ENCODE assay signal across 15 cellular contexts in genomic region chr2:134739261-134739878, GRCh38. TPM values are rescaled to one million over a fixed set of nuclear protein-coding genes. Genes with fewer than 3 reads are reported as not detected.
DNase-seq lines count a peak whose midpoint lies in the region; ATAC-seq and TF ChIP-seq lines count a peak whose summit lies in the region.
"Had no signal": no experiment of that assay in that cellular context is flagged by ENCODE, and none has a peak within 500 bp of the region (broad histone marks: within the 10 kb centered on the region; RNA-seq: fewer than 3 reads in every experiment).

No MANE protein-coding gene starts in this region.

- H3K36me3 ChIP-seq in DND-41 (ENCODE audit: insufficient read depth, low read length) (no peaks in the 10 kb centered on the region), OCI-LY1 (ENCODE audit: insufficient read depth, low read length) (no peaks in the 10 kb centered on the region), mesenchymal stem cell (ENCODE audit: control insufficient read depth in 1 of 2, insufficient read depth in 2 of 2, low read depth in 1 of 2, low read length in 2 of 2) (no peaks in the 10 kb centered on the region), vagina (no peaks in the 10 kb centered on the region)
- H3K36me3 ChIP-seq: upper lobe of left lung had no signal

- peaks cover 7% of the 10 kb centered on the region for H3K4me1 ChIP-seq in DND-41 (ENCODE audit: insufficient read depth, low read length)
- peaks cover 59% of the 10 kb centered on the region for H3K4me1 ChIP-seq in OCI-LY1 (ENCODE audit: insufficient read depth, low read length, severe bottlenecking)
- peaks cover 18% of the 10 kb centered on the region for H3K4me1 ChIP-seq in mesenchymal stem cell (ENCODE audit: control insufficient read depth, insufficient read depth, low read depth, low read length)
- H3K4me1 ChIP-seq in vagina: no peaks in the 10 kb centered on the region
- H3K4me1 ChIP-seq: upper lobe of left lung had no signal

- H3K9ac ChIP-seq in DND-41 (ENCODE audit: low read depth, low read length) (no peak overlapping the region), OCI-LY1 (ENCODE audit: low read length) (peak overlapping the region; percentile 57), mesenchymal stem cell (ENCODE audit: low read length) (no peak overlapping the region)
- H3K9ac ChIP-seq: SK-N-SH had no signal

- WGBS in mesenchymal stem cell: no CpG with 5 or more reads among the region's 1 CpG

- DNase-seq in DND-41 (no peak), mesenchymal stem cell (no peak), HPDE6-E6E7 (ENCODE audit: extremely low spot score) (no peak), vagina (ENCODE audit: extremely low spot score in 2 of 2) (no peak)
- DNase-seq in effector CD8-positive, alpha-beta T cell (lab: John Stamatoyannopoulos, UW): no peak
- DNase-seq: activated CD4-positive, alpha-beta T cell treated with anti-CD3 and anti-CD28 coated beads, Interleukin-2, amount 10 ng/mL, durations not matched to agents 7 days and 5 days; activated naive CD4-positive, alpha-beta T cell treated with Interleukin-2 at 50 U/mL for 16 hours; NCI-H1048; SK-N-SH; stimulated activated naive CD8-positive, alpha-beta T cell treated with anti-CD3 and anti-CD28 coated beads, Interleukin-15, amount 100 ng/mL, for 72 hours had no signal

- H3K9me3 ChIP-seq in DND-41 (ENCODE audit: insufficient read depth, low read length, severe bottlenecking) (no peaks in the 10 kb centered on the region), OCI-LY1 (ENCODE audit: low read length) (no peaks in the 10 kb centered on the region), mesenchymal stem cell (ENCODE audit: control insufficient read depth, low read length) (no peaks in the 10 kb centered on the region), vagina (no peaks in the 10 kb centered on the region)
- H3K9me3 ChIP-seq: SK-N-SH, upper lobe of left lung had no signal

- no peaks in the 10 kb centered on the region for H3K79me2 ChIP-seq in DND-41 (ENCODE audit: insufficient read depth, low read length)
- no peaks in the 10 kb centered on the region for H3K79me2 ChIP-seq in OCI-LY1 (ENCODE audit: insufficient read depth, low read length)

- no peak overlapping the region for H3K23ac ChIP-seq in mesenchymal stem cell (ENCODE audit: low read length in 2 of 2)

- H2BK15ac ChIP-seq in mesenchymal stem cell (ENCODE audit: low read depth, poor library complexity, severe bottlenecking): no peak overlapping the region

- H3K4ac ChIP-seq in mesenchymal stem cell (ENCODE audit: low read depth in 1 of 2, low read length in 2 of 2): no peak overlapping the region

- H2AK5ac ChIP-seq in mesenchymal stem cell (ENCODE audit: low read length, severe bottlenecking): peak overlapping the region; percentile 46

- no peak overlapping the region for H2AFZ ChIP-seq in DND-41 (ENCODE audit: low read depth, low read length)
- H2AFZ ChIP-seq in OCI-LY1 (ENCODE audit: low read length): no peak overlapping the region
- no peak overlapping the region for H2AFZ ChIP-seq in mesenchymal stem cell (ENCODE audit: low read depth, low read length)
- H2AFZ ChIP-seq: PC-9 had no signal

- H4K20me1 ChIP-seq in DND-41 (ENCODE audit: insufficient read depth, low read length): no peaks in the 10 kb centered on the region
- no peaks in the 10 kb centered on the region for H4K20me1 ChIP-seq in OCI-LY1 (ENCODE audit: insufficient read depth, low read length)

- intact Hi-C loops in vagina (cut with DNase I): no loop called here

- no peak overlapping the region for H3K14ac ChIP-seq in mesenchymal stem cell (ENCODE audit: low read length in 2 of 2)

- TF ChIP-seq CTCF in DND-41 (IDR thresholded peaks at IDR 0.05; ENCODE audit: borderline replicate concordance, extremely low read depth, low read length, poor library complexity, severe bottlenecking) (no peak), OCI-LY1 (IDR thresholded peaks at IDR 0.05; ENCODE audit: low read length) (0 out of 2 replicates have a peak, but pooled peaks have one; percentile 3), vagina (IDR thresholded peaks at IDR 0.05) (no peak)

- H3K9me2 ChIP-seq in OCI-LY1 (ENCODE audit: low read depth, low read length): no peaks in the 10 kb centered on the region
- H3K9me2 ChIP-seq: SK-N-SH had no signal

- no peak overlapping the region for H3K27ac ChIP-seq in DND-41 (ENCODE audit: low read length)
- peak overlapping the region; percentile 98 for H3K27ac ChIP-seq in OCI-LY1 (ENCODE audit: low read depth, low read length, poor library complexity, severe bottlenecking)
- no peak overlapping the region for H3K27ac ChIP-seq in mesenchymal stem cell (ENCODE audit: low read length, poor library complexity, severe bottlenecking)
- H3K27ac ChIP-seq in vagina: no peak overlapping the region
- H3K27ac ChIP-seq: PC-9 had no signal

- ATAC-seq in DND-41 (ENCODE audit: insufficient read depth, low read depth): peak; percentile 66
- ATAC-seq in GM21717 (IDR thresholded peaks at IDR 0.05; ENCODE audit: unreplicated experiment): peak; percentile 12
- no peak for ATAC-seq in GM19467 (IDR thresholded peaks at IDR 0.05; ENCODE audit: unreplicated experiment)
- ATAC-seq: stimulated activated naive CD8-positive, alpha-beta T cell treated with anti-CD3 and anti-CD28 coated beads, Interleukin-15, amount 100 ng/mL, for 72 hours had no signal

- no peak for TF ChIP-seq POLR2A in vagina (IDR thresholded peaks at IDR 0.05)

- no peak overlapping the region for H4K8ac ChIP-seq in mesenchymal stem cell (ENCODE audit: low read length)

- H3K79me1 ChIP-seq in mesenchymal stem cell (replicated peaks; ENCODE audit: low read length, poor library complexity, severe bottlenecking): no peaks in the 10 kb centered on the region

- H4K91ac ChIP-seq in mesenchymal stem cell (ENCODE audit: low read length): no peak overlapping the region

- H3K4me2 ChIP-seq in DND-41 (ENCODE audit: insufficient read depth, low read length): no peak overlapping the region
- H3K4me2 ChIP-seq in OCI-LY1 (ENCODE audit: low read length): peak overlapping the region; percentile 57; the same call in 1 of the 2 replicates
- no peak overlapping the region for H3K4me2 ChIP-seq in mesenchymal stem cell (ENCODE audit: low read length, poor library complexity, severe bottlenecking)
- H3K4me2 ChIP-seq: PC-9, SK-N-SH had no signal

- H3K4me3 ChIP-seq in DND-41 (ENCODE audit: low read depth in 1 of 2, low read length in 2 of 2) (no peak overlapping the region), OCI-LY1 (ENCODE audit: low read depth, low read length, poor library complexity, severe bottlenecking) (peak overlapping the region; percentile 21), mesenchymal stem cell (ENCODE audit: insufficient read depth in 1 of 2, low read depth in 1 of 2, low read length in 2 of 2) (no peak overlapping the region), vagina (no peak overlapping the region)
- H3K4me3 ChIP-seq: PC-9, upper lobe of left lung had no signal

- H2BK12ac ChIP-seq in mesenchymal stem cell (ENCODE audit: low read length in 2 of 2): no peak overlapping the region

- H3K27me3 ChIP-seq in DND-41 (ENCODE audit: insufficient read depth, low read length, poor library complexity): no peaks in the 10 kb centered on the region
- no peaks in the 10 kb centered on the region for H3K27me3 ChIP-seq in OCI-LY1 (ENCODE audit: insufficient read depth, low read length)
- peaks cover 0 to 16% of the 10 kb centered on the region in 2 experiments for H3K27me3 ChIP-seq in mesenchymal stem cell (ENCODE audit: control insufficient read depth in 1 of 2, insufficient read depth in 1 of 2, low read length in 2 of 2)
- H3K27me3 ChIP-seq in vagina: no peaks in the 10 kb centered on the region
- H3K27me3 ChIP-seq: upper lobe of left lung had no signal

- no peak overlapping the region for H2BK5ac ChIP-seq in mesenchymal stem cell (ENCODE audit: low read depth, low read length, poor library complexity, severe bottlenecking)

- no peak overlapping the region for H2BK120ac ChIP-seq in mesenchymal stem cell (ENCODE audit: low read depth, low read length)

- H3F3A ChIP-seq in OCI-LY1 (ENCODE audit: insufficient read depth, low read length): 0 out of 2 replicates have a peak, but pooled peaks cover 3% of the 10 kb centered on the region

- no peak overlapping the region for H3K18ac ChIP-seq in mesenchymal stem cell (ENCODE audit: low read depth in 1 of 2, low read length in 2 of 2)

RNA-seq across cellular contexts. Expression of gene TMEM163, which starts 20.6 kb away (rescaled TPM):
- polyA plus RNA-seq in mesenchymal stem cell (2013, experiment 1 of 2): 0.07 TPM
- 0.05 TPM for polyA plus RNA-seq in mesenchymal stem cell (2013, experiment 2 of 2)
- total RNA-seq in vagina: not detected
- total RNA-seq: activated CD4-positive, alpha-beta T cell treated with anti-CD3 and anti-CD28 coated beads, Interleukin-2, amount 10 ng/mL, durations not matched to agents 7 days and 5 days had no signal
- polyA plus RNA-seq: SK-N-SH had no signal
